Comparison of ENCODE assay signal across 30 cellular contexts in genomic region chr14:23335623-23336022, GRCh38. TPM values are rescaled to one million over a fixed set of nuclear protein-coding genes. Genes with fewer than 3 reads are reported as not detected.
"Had no signal": no experiment of that assay in that cellular context is flagged by ENCODE, and none has a peak within 500 bp of the region (broad histone marks: within the 10 kb centered on the region; RNA-seq: fewer than 3 reads in every experiment).

No MANE protein-coding gene starts in this region.

- H3K9me3 ChIP-seq: neutrophil, ovary, psoas muscle, right lobe of liver, sigmoid colon, thoracic aorta, thyroid gland, upper lobe of left lung, vagina had no signal

- H3K9me3 Mint-ChIP-seq: natural killer cell treated with Interleukin-12 subunit alpha and Interleukin-12 subunit beta and Interleukin-15 and Interleukin-18, amount 100 ng/mL, for 72 hours; stimulated activated effector memory CD8-positive, alpha-beta T cell treated with anti-CD3 and anti-CD28 coated beads, Interleukin-12 subunit alpha, Interleukin-12 subunit beta, amount 100 ng/mL, for 72 hours; stimulated activated naive CD8-positive, alpha-beta T cell treated with anti-CD3 and anti-CD28 coated beads, Interleukin-15, Interleukin-2, amounts not matched to agents 100 ng/mL and 50 ng/mL, for 24 hours had no signal

- H3K4me3 ChIP-seq: ovary, psoas muscle, right lobe of liver, sigmoid colon, stomach, thoracic aorta, thyroid gland, tibial nerve, upper lobe of left lung, vagina had no signal

- DNase-seq: naive thymus-derived CD8-positive, alpha-beta T cell; nephron progenitor cell; nucleus accumbens; ovary; posterior cingulate gyrus; psoas muscle; sigmoid colon; small intestine; stimulated activated CD4-positive, alpha-beta T cell treated with anti-CD3 and anti-CD28 coated beads, Interleukin-15, amount 100 ng/mL, for 24 hours; stimulated activated CD4-positive, alpha-beta T cell treated with anti-CD3 and anti-CD28 coated beads, Interleukin-2, amount 100 ng/mL, for 24 hours; stimulated activated CD4-positive, alpha-beta T cell treated with anti-CD3 and anti-CD28 coated beads, Interleukin-2, amount 100 ng/mL, for 48 hours; stimulated activated CD4-positive, alpha-beta T cell treated with anti-CD3 and anti-CD28 coated beads, Interleukin-4, amount 100 ng/mL, for 24 hours; stimulated activated naive B cell treated with anti-CD40 and anti-IgM and Interleukin-4, amounts not matched to agents 10 μg/mL and 1 μg/mL and 100 μg/mL, for 72 hours; stimulated activated naive CD4-positive, alpha-beta T cell treated with Interleukin-2 at 50 U/mL for 16 hours; stomach; thyroid gland; trophoblast cell; upper lobe of left lung had no signal

- ATAC-seq: naive thymus-derived CD8-positive, alpha-beta T cell; natural killer cell treated with Interleukin-12 subunit alpha and Interleukin-12 subunit beta and Interleukin-15 and Interleukin-18, amount 100 ng/mL, for 72 hours; psoas muscle; right lobe of liver; stimulated activated effector memory CD8-positive, alpha-beta T cell treated with anti-CD3 and anti-CD28 coated beads, Interleukin-12 subunit alpha, Interleukin-12 subunit beta, amount 100 ng/mL, for 72 hours; stimulated activated naive B cell treated with anti-CD40 and anti-IgM and Interleukin-4, amounts not matched to agents 10 μg/mL and 1 μg/mL and 100 μg/mL, for 72 hours had no signal

- H3K79me2 ChIP-seq: parathyroid adenoma had no signal

- H3K9ac ChIP-seq: parathyroid adenoma had no signal

- H3K27me3 ChIP-seq: ovary, right lobe of liver, sigmoid colon, stomach, thyroid gland, tibial nerve, upper lobe of left lung, vagina had no signal

- H3K4me1 Mint-ChIP-seq: naive thymus-derived CD8-positive, alpha-beta T cell; nephron progenitor cell; neural crest cell; stimulated activated effector memory CD8-positive, alpha-beta T cell treated with anti-CD3 and anti-CD28 coated beads, Interleukin-12 subunit alpha, Interleukin-12 subunit beta, amount 100 ng/mL, for 72 hours; stimulated activated naive B cell treated with anti-CD40 and anti-IgM and Interleukin-4, amounts not matched to agents 10 μg/mL and 1 μg/mL and 100 μg/mL, for 72 hours had no signal

- H3K4me3 Mint-ChIP-seq: naive thymus-derived CD8-positive, alpha-beta T cell; natural killer cell treated with Interleukin-12 subunit alpha and Interleukin-12 subunit beta and Interleukin-15 and Interleukin-18, amount 100 ng/mL, for 72 hours; nephron progenitor cell; neural crest cell; stimulated activated effector memory CD8-positive, alpha-beta T cell treated with anti-CD3 and anti-CD28 coated beads, Interleukin-12 subunit alpha, Interleukin-12 subunit beta, amount 100 ng/mL, for 72 hours; stimulated activated naive B cell treated with anti-CD40 and anti-IgM and Interleukin-4, amounts not matched to agents 10 μg/mL and 1 μg/mL and 100 μg/mL, for 72 hours; stimulated activated naive CD8-positive, alpha-beta T cell treated with anti-CD3 and anti-CD28 coated beads, Interleukin-15, Interleukin-2, amounts not matched to agents 100 ng/mL and 50 ng/mL, for 24 hours had no signal

- H3K27ac ChIP-seq: neutrophil, ovary, parathyroid adenoma, psoas muscle, right lobe of liver, sigmoid colon, stomach, thoracic aorta, thyroid gland, tibial nerve, upper lobe of left lung, vagina had no signal

- H2AFZ ChIP-seq: parathyroid adenoma had no signal

- H3K27ac Mint-ChIP-seq: naive thymus-derived CD8-positive, alpha-beta T cell; natural killer cell treated with Interleukin-12 subunit alpha and Interleukin-12 subunit beta and Interleukin-15 and Interleukin-18, amount 100 ng/mL, for 72 hours; nephron progenitor cell; progenitor cell of endocrine pancreas; stimulated activated effector memory CD8-positive, alpha-beta T cell treated with anti-CD3 and anti-CD28 coated beads, Interleukin-12 subunit alpha, Interleukin-12 subunit beta, amount 100 ng/mL, for 72 hours; stimulated activated naive B cell treated with anti-CD40 and anti-IgM and Interleukin-4, amounts not matched to agents 10 μg/mL and 1 μg/mL and 100 μg/mL, for 72 hours; stimulated activated naive CD8-positive, alpha-beta T cell treated with anti-CD3 and anti-CD28 coated beads, Interleukin-15, Interleukin-2, amounts not matched to agents 100 ng/mL and 50 ng/mL, for 24 hours had no signal

- H3K36me3 ChIP-seq: neutrophil, ovary, right lobe of liver, sigmoid colon, stomach, thoracic aorta, thyroid gland, tibial nerve, upper lobe of left lung, vagina had no signal

- FAIRE-seq: small intestine, urothelium cell line had no signal

- H3K36me3 Mint-ChIP-seq: naive thymus-derived CD8-positive, alpha-beta T cell; natural killer cell treated with Interleukin-12 subunit alpha and Interleukin-12 subunit beta and Interleukin-15 and Interleukin-18, amount 100 ng/mL, for 72 hours; stimulated activated effector memory CD8-positive, alpha-beta T cell treated with anti-CD3 and anti-CD28 coated beads, Interleukin-12 subunit alpha, Interleukin-12 subunit beta, amount 100 ng/mL, for 72 hours; stimulated activated naive B cell treated with anti-CD40 and anti-IgM and Interleukin-4, amounts not matched to agents 10 μg/mL and 1 μg/mL and 100 μg/mL, for 72 hours had no signal

- H3K4me1 ChIP-seq: parathyroid adenoma, psoas muscle, sigmoid colon, stomach, thyroid gland, tibial nerve, upper lobe of left lung, vagina had no signal

RNA-seq across cellular contexts. Expression of gene BCL2L2, which starts 29.0 kb away (rescaled TPM):
- polyA plus RNA-seq: naive thymus-derived CD8-positive, alpha-beta T cell had no signal

RNA-seq across cellular contexts. Expression of gene EFS, which starts 29.3 kb away (rescaled TPM):
- total RNA-seq: naive thymus-derived CD8-positive, alpha-beta T cell; natural killer cell treated with Interleukin-12 subunit alpha and Interleukin-12 subunit beta and Interleukin-15 and Interleukin-18, amount 100 ng/mL, for 72 hours had no signal
- polyA plus RNA-seq: naive thymus-derived CD8-positive, alpha-beta T cell had no signal
